1 cellular context compared by ENCODE assay signal in genomic region chr6:108998460-108998859, GRCh38.
TF ChIP-seq lines count a peak whose summit lies in the region.

No MANE protein-coding gene starts in this region.

TF ChIP-seq in HepG2, 621 proteins besides CTCF, POLR2A, EP300 and RAD21 (continued from another document):
- TF ChIP-seq, protein P1, sequence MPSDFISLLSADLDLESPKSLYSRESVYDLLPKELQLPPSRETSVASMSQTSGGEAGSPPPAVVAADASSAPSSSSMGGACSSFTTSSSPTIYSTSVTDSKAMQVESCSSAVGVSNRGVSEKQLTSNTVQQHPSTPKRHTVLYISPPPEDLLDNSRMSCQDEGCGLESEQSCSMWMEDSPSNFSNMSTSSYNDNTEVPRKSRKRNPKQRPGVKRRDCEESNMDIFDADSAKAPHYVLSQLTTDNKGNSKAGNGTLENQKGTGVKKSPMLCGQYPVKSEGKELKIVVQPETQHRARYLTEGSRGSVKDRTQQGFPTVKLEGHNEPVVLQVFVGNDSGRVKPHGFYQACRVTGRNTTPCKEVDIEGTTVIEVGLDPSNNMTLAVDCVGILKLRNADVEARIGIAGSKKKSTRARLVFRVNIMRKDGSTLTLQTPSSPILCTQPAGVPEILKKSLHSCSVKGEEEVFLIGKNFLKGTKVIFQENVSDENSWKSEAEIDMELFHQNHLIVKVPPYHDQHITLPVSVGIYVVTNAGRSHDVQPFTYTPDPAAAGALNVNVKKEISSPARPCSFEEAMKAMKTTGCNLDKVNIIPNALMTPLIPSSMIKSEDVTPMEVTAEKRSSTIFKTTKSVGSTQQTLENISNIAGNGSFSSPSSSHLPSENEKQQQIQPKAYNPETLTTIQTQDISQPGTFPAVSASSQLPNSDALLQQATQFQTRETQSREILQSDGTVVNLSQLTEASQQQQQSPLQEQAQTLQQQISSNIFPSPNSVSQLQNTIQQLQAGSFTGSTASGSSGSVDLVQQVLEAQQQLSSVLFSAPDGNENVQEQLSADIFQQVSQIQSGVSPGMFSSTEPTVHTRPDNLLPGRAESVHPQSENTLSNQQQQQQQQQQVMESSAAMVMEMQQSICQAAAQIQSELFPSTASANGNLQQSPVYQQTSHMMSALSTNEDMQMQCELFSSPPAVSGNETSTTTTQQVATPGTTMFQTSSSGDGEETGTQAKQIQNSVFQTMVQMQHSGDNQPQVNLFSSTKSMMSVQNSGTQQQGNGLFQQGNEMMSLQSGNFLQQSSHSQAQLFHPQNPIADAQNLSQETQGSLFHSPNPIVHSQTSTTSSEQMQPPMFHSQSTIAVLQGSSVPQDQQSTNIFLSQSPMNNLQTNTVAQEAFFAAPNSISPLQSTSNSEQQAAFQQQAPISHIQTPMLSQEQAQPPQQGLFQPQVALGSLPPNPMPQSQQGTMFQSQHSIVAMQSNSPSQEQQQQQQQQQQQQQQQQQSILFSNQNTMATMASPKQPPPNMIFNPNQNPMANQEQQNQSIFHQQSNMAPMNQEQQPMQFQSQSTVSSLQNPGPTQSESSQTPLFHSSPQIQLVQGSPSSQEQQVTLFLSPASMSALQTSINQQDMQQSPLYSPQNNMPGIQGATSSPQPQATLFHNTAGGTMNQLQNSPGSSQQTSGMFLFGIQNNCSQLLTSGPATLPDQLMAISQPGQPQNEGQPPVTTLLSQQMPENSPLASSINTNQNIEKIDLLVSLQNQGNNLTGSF (CRISPR knock-in tag; IDR thresholded peaks at IDR 0.05) = no peak
